8 cellular contexts compared by ENCODE assay signal in genomic region chr11:118401880-118402590, GRCh38. TPM values are rescaled to one million over a fixed set of nuclear protein-coding genes. Genes with fewer than 3 reads are reported as not detected.
DNase-seq lines count a peak whose midpoint lies in the region; ATAC-seq and TF ChIP-seq lines count a peak whose summit lies in the region.

No MANE protein-coding gene starts in this region.

- H3K27me3 ChIP-seq in spleen (replicated peaks in 1 of 7): no peaks in the 10 kb centered on the region

- TF ChIP-seq POLR2A in spleen (IDR thresholded peaks at IDR 0.05): no peak

- intact Hi-C loops in spleen (cut with DNase I; ENCODE audit: low total_unique reads): no loop called here

- no peaks in the 10 kb centered on the region for H3K9me3 ChIP-seq in spleen

- peaks cover 0 to 48% (median 20%) of the 10 kb centered on the region in 6 donors for H3K36me3 ChIP-seq in spleen

- no peak for TF ChIP-seq CTCF in GM12864 (IDR thresholded peaks at IDR 0.05; ENCODE audit: low read depth, low read length, missing control alignments)
- peak in 1 of 11 experiments; percentile 1 for TF ChIP-seq CTCF in spleen (IDR thresholded peaks at IDR 0.05 in 8 of 11, conservative IDR thresholded peaks at IDR 0.05 in 3 of 11)

- peak overlapping the region; percentile 86 to 93 (median 91) for H3K27ac ChIP-seq in spleen

- peaks cover 25 to 87% (median 63%) of the 10 kb centered on the region in 6 donors for H3K4me1 ChIP-seq in spleen

- no peak for DNase-seq in GM12864 (ENCODE audit: low read depth)
- DNase-seq in HuH-7 (ENCODE audit: low spot score): peak; percentile 22
- peak; percentile 68 for DNase-seq in amniotic stem cell (lab: John Stamatoyannopoulos, UW)
- no peak for DNase-seq in spleen

- H3K4me3 ChIP-seq in GM12864 (ENCODE audit: low read depth, low read length) (peak overlapping the region; percentile 96), iPS-11a (ENCODE audit: low read depth, low read length) (peak overlapping the region; percentile 79), spleen (peak overlapping the region; percentile 85 to 99 (median 98))

- WGBS in spleen, 5 donors: 1 to 3% (median 2%) methylated on average over 22 of the region's 22 CpGs

- ATAC-seq in HG03175 (IDR thresholded peaks at IDR 0.05; ENCODE audit: unreplicated experiment): no peak
- no peak for ATAC-seq in GM19455 (IDR thresholded peaks at IDR 0.05; ENCODE audit: unreplicated experiment)
- ATAC-seq in GM21717 (IDR thresholded peaks at IDR 0.05; ENCODE audit: unreplicated experiment): no peak

RNA-seq across cellular contexts. Expression of gene ATP5MG, which starts 0.6 kb away (rescaled TPM):
- 100 to 1,000 TPM in 4 of 7 donors, 10 to 100 TPM in 3; 34.5 to 154 (median 135) TPM for total RNA-seq in spleen
- polyA plus RNA-seq in spleen: 100 to 1,000 TPM; 178 to 258 (median 232) TPM

RNA-seq across cellular contexts. Expression of gene KMT2A, which starts 34.3 kb away (rescaled TPM):
- total RNA-seq in spleen: 100 to 1,000 TPM in 6 of 7 donors, 10 to 100 TPM in 1; 97.4 to 134 (median 105) TPM
- 10 to 100 TPM in 1 of 3 donors, 1 to 10 TPM in 2; 5.9 to 11.9 (median 7.9) TPM for polyA plus RNA-seq in spleen

RNA-seq across cellular contexts. Expression of gene UBE4A, which starts 42.6 kb away (rescaled TPM):
- total RNA-seq in spleen: 10 to 100 TPM; 31.8 to 55.6 (median 42.8) TPM
- polyA plus RNA-seq in spleen: 10 to 100 TPM; 13.0 to 17.8 (median 13.6) TPM

RNA-seq across cellular contexts. Expression of gene CD3G, which starts 57.9 kb away (rescaled TPM):
- total RNA-seq in spleen: 10 to 100 TPM; 15.7 to 30.5 (median 20.2) TPM
- polyA plus RNA-seq in spleen: 1 to 10 TPM; 1.4 to 3.9 (median 3.5) TPM

RNA-seq across cellular contexts. Expression of gene CD3D, which starts 59.5 kb away (rescaled TPM):
- 10 to 100 TPM; 27.3 to 70.0 (median 43.0) TPM for total RNA-seq in spleen
- 10 to 100 TPM; 28.6 to 70.7 (median 31.7) TPM for polyA plus RNA-seq in spleen

Comparison
In these comparisons a context has a peak if more than half of its experiments do, and no peak if none do; other contexts are left out.
1. DNase-seq: peak in HuH-7 (single experiment) and amniotic stem cell (single experiment); none in GM12864 (single experiment) and spleen (single experiment).
2. Peak in every context shown above with its lines, with median percentiles within 50 percentile points of each other: H3K4me3 ChIP-seq.